Comparison of ENCODE assay signal across 8 cellular contexts in the genomic region with DNA sequence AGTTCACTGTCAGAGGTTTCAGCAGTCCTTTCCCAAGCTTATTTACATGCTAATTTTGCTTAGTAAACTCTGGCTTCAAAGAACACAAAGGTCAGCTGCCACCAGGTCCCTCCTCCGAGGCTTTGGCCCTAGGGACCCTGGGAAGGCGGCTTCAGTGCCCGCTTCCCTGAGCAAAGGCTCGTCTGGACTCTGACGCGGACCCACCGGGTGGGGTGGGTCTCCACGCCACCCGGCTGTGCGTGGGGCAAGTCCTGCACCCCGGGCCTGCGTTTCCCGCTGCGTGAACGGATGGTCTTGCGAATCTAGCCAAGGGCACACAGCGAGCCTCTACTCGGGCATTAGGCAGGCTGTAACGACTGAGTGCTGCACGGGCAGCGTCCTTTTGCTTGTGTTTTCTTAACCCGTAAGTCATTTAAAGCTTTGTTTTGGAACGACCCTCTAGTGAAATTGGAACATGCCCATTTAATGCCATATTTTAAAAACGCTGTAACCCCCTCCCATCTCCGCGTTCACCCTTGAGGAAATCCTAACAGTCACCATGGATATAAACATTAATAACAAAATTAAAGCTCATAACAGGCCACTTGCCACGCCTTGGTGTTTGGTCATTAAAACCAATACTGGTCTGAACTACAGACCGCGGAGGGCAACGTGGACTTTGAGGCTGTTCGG. TPM values are rescaled to one million over a fixed set of nuclear protein-coding genes. Genes with fewer than 3 reads are reported as not detected.
DNase-seq lines count a peak whose midpoint lies in the region; ATAC-seq and TF ChIP-seq lines count a peak whose summit lies in the region.

No MANE protein-coding gene starts in this region.

- no peaks in the 10 kb centered on the region for H3K36me3 ChIP-seq in iPS-15b (ENCODE audit: control insufficient read depth, insufficient read depth, low read length)
- H3K36me3 ChIP-seq in smooth muscle cell (ENCODE audit: low read depth) = no peaks in the 10 kb centered on the region

- peaks cover 39% of the 10 kb centered on the region for H3K4me1 Mint-ChIP-seq in activated T-cell treated with anti-CD3 and anti-CD28 coated beads, Interleukin-2, amount 50 U/mL, for 4 hours (ENCODE audit: low read depth)
- peaks cover 43% of the 10 kb centered on the region for H3K4me1 Mint-ChIP-seq in activated naive CD8-positive, alpha-beta T cell treated with anti-CD3 and anti-CD28 coated beads for 36 hours

- whole genome bisulfite sequencing in smooth muscle cell (ENCODE audit: low lambda C conversion rate) = 2% methylated on average over 31 of the region's 31 CpGs

- no peaks in the 10 kb centered on the region for H3K9me3 Mint-ChIP-seq in activated T-cell treated with anti-CD3 and anti-CD28 coated beads, Interleukin-2, amount 50 U/mL, for 4 hours
- H3K9me3 Mint-ChIP-seq in activated naive CD8-positive, alpha-beta T cell treated with anti-CD3 and anti-CD28 coated beads for 36 hours = no peaks in the 10 kb centered on the region

- H3K27ac ChIP-seq in smooth muscle cell (ENCODE audit: low read depth) = peak overlapping the region; percentile 26

- H3K9ac ChIP-seq in iPS-15b (ENCODE audit: low read depth, low read length) (no peak overlapping the region), smooth muscle cell (ENCODE audit: low read depth) (peak overlapping the region; percentile 46)

- H3K4me2 ChIP-seq in smooth muscle cell = peak overlapping the region; percentile 97

- H2AFZ ChIP-seq in smooth muscle cell (ENCODE audit: low read depth) = peak overlapping the region; percentile 48

- H3K4me3 ChIP-seq in iPS-15b (ENCODE audit: low read depth, low read length) (peak overlapping the region; percentile 70), smooth muscle cell (peak overlapping the region; percentile 67)

- H3K27me3 ChIP-seq in iPS-15b (ENCODE audit: control insufficient read depth, insufficient read depth, low read length) = peaks cover 18% of the 10 kb centered on the region
- no peaks in the 10 kb centered on the region for H3K27me3 ChIP-seq in smooth muscle cell (ENCODE audit: low read depth)

- peak overlapping the region; percentile 86 for H3K4me3 Mint-ChIP-seq in activated T-cell treated with anti-CD3 and anti-CD28 coated beads, Interleukin-2, amount 50 U/mL, for 4 hours
- peak overlapping the region; percentile 88 for H3K4me3 Mint-ChIP-seq in activated naive CD8-positive, alpha-beta T cell treated with anti-CD3 and anti-CD28 coated beads for 36 hours

- H3K4me1 ChIP-seq in iPS-15b (ENCODE audit: control insufficient read depth, insufficient read depth, low read length) (peaks cover 20% of the 10 kb centered on the region), smooth muscle cell (ENCODE audit: low read depth) (peaks cover 23% of the 10 kb centered on the region)

- H3K27me3 Mint-ChIP-seq in activated T-cell treated with anti-CD3 and anti-CD28 coated beads, Interleukin-2, amount 50 U/mL, for 4 hours (ENCODE audit: low read depth) = no peaks in the 10 kb centered on the region
- no peaks in the 10 kb centered on the region for H3K27me3 Mint-ChIP-seq in activated naive CD8-positive, alpha-beta T cell treated with anti-CD3 and anti-CD28 coated beads for 36 hours

- no peak for TF ChIP-seq CTCF in smooth muscle cell (IDR thresholded peaks at IDR 0.05; ENCODE audit: borderline replicate concordance, insufficient read depth, poor library complexity, severe bottlenecking)

- H3K27ac Mint-ChIP-seq in activated naive CD8-positive, alpha-beta T cell treated with anti-CD3 and anti-CD28 coated beads for 36 hours = peak overlapping the region; percentile 65

- peaks cover 14% of the 10 kb centered on the region for H3F3A ChIP-seq in smooth muscle cell (ENCODE audit: low read depth)

- H4K20me1 ChIP-seq in smooth muscle cell (ENCODE audit: low read depth) = peaks cover 54% of the 10 kb centered on the region

- H3K36me3 Mint-ChIP-seq in activated T-cell treated with anti-CD3 and anti-CD28 coated beads, Interleukin-2, amount 50 U/mL, for 4 hours (ENCODE audit: insufficient read depth) = no peaks in the 10 kb centered on the region
- peaks cover 46% of the 10 kb centered on the region for H3K36me3 Mint-ChIP-seq in activated naive CD8-positive, alpha-beta T cell treated with anti-CD3 and anti-CD28 coated beads for 36 hours

- no peak for ATAC-seq in activated T-cell treated with anti-CD3 and anti-CD28 coated beads, Interleukin-2, amount 50 U/mL, for 4 hours
- no peak for ATAC-seq in HG02870 (IDR thresholded peaks at IDR 0.05; ENCODE audit: unreplicated experiment)

- H3K9me3 ChIP-seq in iPS-15b (ENCODE audit: control insufficient read depth, insufficient read depth, low read length) (no peaks in the 10 kb centered on the region), smooth muscle cell (replicated peaks; ENCODE audit: low read depth) (no peaks in the 10 kb centered on the region)

- DNase-seq in activated T-cell treated with anti-CD3 and anti-CD28 coated beads, Interleukin-2, amount 50 U/mL, for 4 hours = no peak
- no peak for DNase-seq in activated T-cell treated with anti-CD3 and anti-CD28 coated beads, Interleukin-2, amount 50 U/mL, for 1 hour
- peak; percentile 3 for DNase-seq in activated naive CD8-positive, alpha-beta T cell treated with anti-CD3 and anti-CD28 coated beads for 36 hours
- DNase-seq in smooth muscle cell (lab: John Stamatoyannopoulos, UW; ENCODE audit: unreplicated experiment) (no peak), AG08395 (ENCODE audit: low spot score) (no peak), hippocampal formation (lab: John Stamatoyannopoulos, UW) (no peak)

- peaks cover 58% of the 10 kb centered on the region for H3K79me2 ChIP-seq in smooth muscle cell (ENCODE audit: low read depth)

RNA-seq across cellular contexts. Expression of a gene that starts 0.8 kb away (rescaled TPM):
- total RNA-seq in activated T-cell treated with anti-CD3 and anti-CD28 coated beads, Interleukin-2, amount 50 U/mL, for 4 hours = 10 to 100 TPM; 36.5 to 40.5 (median 38.6) TPM
- 100 to 1,000 TPM; 115 to 121 TPM for total RNA-seq in activated naive CD8-positive, alpha-beta T cell treated with anti-CD3 and anti-CD28 coated beads for 36 hours
- 290 and 292 TPM in 2 replicates for total RNA-seq in smooth muscle cell
- polyA plus RNA-seq in smooth muscle cell = 213 and 244 TPM in 2 replicates
